In genomic region chr2:179274749-179275148, GRCh38 we compare ENCODE assay signal across 9 cellular contexts. TPM values are rescaled to one million over a fixed set of nuclear protein-coding genes. Genes with fewer than 3 reads are reported as not detected.
A peak's percentile ranks its signal among the peaks of the same experiment; 100 is the strongest.
DNase-seq lines count a peak whose midpoint lies in the region; ATAC-seq, FAIRE-seq and TF ChIP-seq lines count a peak whose summit lies in the region.
"Had no signal": no experiment of that assay in that cellular context is flagged by ENCODE, and none has a peak within 500 bp of the region (broad histone marks: within the 10 kb centered on the region; RNA-seq: fewer than 3 reads in every experiment).

No MANE protein-coding gene starts in this region.

- H3K79me1 ChIP-seq in mesendoderm (ENCODE audit: low read length): no peaks in the 10 kb centered on the region

- H2BK120ac ChIP-seq in mesendoderm (ENCODE audit: low read depth, low read length): no peak overlapping the region

- no peak for TF ChIP-seq CTCF in NB4 (IDR thresholded peaks at IDR 0.05; ENCODE audit: low read depth, low read length)
- TF ChIP-seq CTCF in parathyroid adenoma (IDR thresholded peaks at IDR 0.05): no peak

- no peaks in the 10 kb centered on the region for H3K27me3 ChIP-seq in parathyroid adenoma (ENCODE audit: control insufficient read depth, insufficient read depth, low read length)
- no peaks in the 10 kb centered on the region for H3K27me3 ChIP-seq in mesendoderm (ENCODE audit: insufficient read depth, low read length, poor library complexity)
- H3K27me3 ChIP-seq: heart right ventricle had no signal

- H3K23ac ChIP-seq in mesendoderm (ENCODE audit: low read length): no peak overlapping the region

- H3K4me3 ChIP-seq in NB4 (ENCODE audit: low read depth, low read length) (no peak overlapping the region), parathyroid adenoma (ENCODE audit: low read depth, low read length) (no peak overlapping the region), mesendoderm (ENCODE audit: low read length) (no peak overlapping the region)
- H3K4me3 ChIP-seq: heart right ventricle had no signal

- no peak for TF ChIP-seq POLR2A in NB4 (IDR thresholded peaks at IDR 0.05; ENCODE audit: extremely low read depth, insufficient read length)

- H3K4me2 ChIP-seq in parathyroid adenoma (ENCODE audit: low read length) (no peak overlapping the region), mesendoderm (ENCODE audit: low read length) (no peak overlapping the region)

- H3K4ac ChIP-seq in mesendoderm (ENCODE audit: low read depth, low read length): no peak overlapping the region

- H2BK15ac ChIP-seq in mesendoderm (replicated peaks; ENCODE audit: low read depth): no peak overlapping the region

- H3K36me3 Mint-ChIP-seq in stimulated activated effector memory CD8-positive, alpha-beta T cell treated with anti-CD3 and anti-CD28 coated beads, Interleukin-12 subunit alpha, Interleukin-12 subunit beta, amount 100 ng/mL, for 72 hours: no peaks in the 10 kb centered on the region

- H3K27ac ChIP-seq in parathyroid adenoma (no peak overlapping the region), mesendoderm (ENCODE audit: low read depth, low read length) (no peak overlapping the region)

- H3K18ac ChIP-seq in mesendoderm (ENCODE audit: low read length): no peak overlapping the region

- H3K4me1 Mint-ChIP-seq in stimulated activated effector memory CD8-positive, alpha-beta T cell treated with anti-CD3 and anti-CD28 coated beads, Interleukin-12 subunit alpha, Interleukin-12 subunit beta, amount 100 ng/mL, for 72 hours: no peaks in the 10 kb centered on the region

- peak; percentile 99 for ATAC-seq in HG02763 (IDR thresholded peaks at IDR 0.05; ENCODE audit: unreplicated experiment)
- no peak for ATAC-seq in stimulated activated effector memory CD8-positive, alpha-beta T cell treated with anti-CD3 and anti-CD28 coated beads, Interleukin-12 subunit alpha, Interleukin-12 subunit beta, amount 100 ng/mL, for 72 hours

- no peak overlapping the region for H2BK5ac ChIP-seq in mesendoderm (ENCODE audit: low read length)

- no peak overlapping the region for H3K27ac Mint-ChIP-seq in stimulated activated effector memory CD8-positive, alpha-beta T cell treated with anti-CD3 and anti-CD28 coated beads, Interleukin-12 subunit alpha, Interleukin-12 subunit beta, amount 100 ng/mL, for 72 hours

- no peak overlapping the region for H3K56ac ChIP-seq in mesendoderm (ENCODE audit: low read length)

- no peak overlapping the region for H4K8ac ChIP-seq in mesendoderm (ENCODE audit: low read depth, low read length)

- H3K4me3 Mint-ChIP-seq in stimulated activated effector memory CD8-positive, alpha-beta T cell treated with anti-CD3 and anti-CD28 coated beads, Interleukin-12 subunit alpha, Interleukin-12 subunit beta, amount 100 ng/mL, for 72 hours: no peak overlapping the region

- H3K9me3 ChIP-seq in parathyroid adenoma (ENCODE audit: control insufficient read depth, low read length): no peaks in the 10 kb centered on the region
- H3K9me3 ChIP-seq: heart right ventricle had no signal

- no peak overlapping the region for H2AK5ac ChIP-seq in mesendoderm (ENCODE audit: low read length)

- peaks cover 3% of the 10 kb centered on the region for H3K4me1 ChIP-seq in parathyroid adenoma
- no peaks in the 10 kb centered on the region for H3K4me1 ChIP-seq in mesendoderm (ENCODE audit: control insufficient read depth, low read depth, low read length)

- H3K9ac ChIP-seq in parathyroid adenoma (no peak overlapping the region), mesendoderm (ENCODE audit: low read length) (no peak overlapping the region)

- peak; percentile 58 for FAIRE-seq in GM19239 (lab: Jason Lieb, UNC)

- peaks cover 8% of the 10 kb centered on the region for H3K9me3 Mint-ChIP-seq in stimulated activated effector memory CD8-positive, alpha-beta T cell treated with anti-CD3 and anti-CD28 coated beads, Interleukin-12 subunit alpha, Interleukin-12 subunit beta, amount 100 ng/mL, for 72 hours

- H3K79me2 ChIP-seq in parathyroid adenoma: no peaks in the 10 kb centered on the region
- H3K79me2 ChIP-seq in mesendoderm (ENCODE audit: control insufficient read depth, insufficient read depth, low read length): no peaks in the 10 kb centered on the region

- H2AFZ ChIP-seq in parathyroid adenoma: peak overlapping the region; percentile 36

- WGBS in mesendoderm (ENCODE audit: extremely low coverage, insufficient coverage, low lambda C conversion rate): no CpG with 5 or more reads among the region's 2 CpGs

- H3K36me3 ChIP-seq in parathyroid adenoma (ENCODE audit: control insufficient read depth, insufficient read depth, low read length) (no peaks in the 10 kb centered on the region), mesendoderm (ENCODE audit: control insufficient read depth, insufficient read depth, low read length) (no peaks in the 10 kb centered on the region)
- H3K36me3 ChIP-seq: heart right ventricle had no signal

- no peak overlapping the region for H4K5ac ChIP-seq in mesendoderm (ENCODE audit: low read length)

- DNase-seq in GM19239 (ENCODE audit: insufficient read length, low spot score): no peak
- peak; percentile 24 for DNase-seq in NB4 (ENCODE audit: low read depth)
- no peak for DNase-seq in pons (ENCODE audit: low spot score)
- DNase-seq in GF-D8 (lab: John Stamatoyannopoulos, UW): no peak
- DNase-seq in stimulated activated effector memory CD8-positive, alpha-beta T cell treated with anti-CD3 and anti-CD28 coated beads, Interleukin-12 subunit alpha, Interleukin-12 subunit beta, amount 100 ng/mL, for 72 hours (ENCODE audit: low spot score in 2 of 2): no peak
- DNase-seq in mesendoderm: no peak
- DNase-seq: heart right ventricle had no signal

RNA-seq across cellular contexts. Expression of gene SESTD1, which starts 10.1 kb away (rescaled TPM):
- 23.2 TPM for polyA plus RNA-seq in mesendoderm (2013, experiment 1 of 2)
- polyA plus RNA-seq in mesendoderm (2013, experiment 2 of 2): 22.4 TPM
